ENCODE assay signal across 8 cellular contexts in the genomic region with DNA sequence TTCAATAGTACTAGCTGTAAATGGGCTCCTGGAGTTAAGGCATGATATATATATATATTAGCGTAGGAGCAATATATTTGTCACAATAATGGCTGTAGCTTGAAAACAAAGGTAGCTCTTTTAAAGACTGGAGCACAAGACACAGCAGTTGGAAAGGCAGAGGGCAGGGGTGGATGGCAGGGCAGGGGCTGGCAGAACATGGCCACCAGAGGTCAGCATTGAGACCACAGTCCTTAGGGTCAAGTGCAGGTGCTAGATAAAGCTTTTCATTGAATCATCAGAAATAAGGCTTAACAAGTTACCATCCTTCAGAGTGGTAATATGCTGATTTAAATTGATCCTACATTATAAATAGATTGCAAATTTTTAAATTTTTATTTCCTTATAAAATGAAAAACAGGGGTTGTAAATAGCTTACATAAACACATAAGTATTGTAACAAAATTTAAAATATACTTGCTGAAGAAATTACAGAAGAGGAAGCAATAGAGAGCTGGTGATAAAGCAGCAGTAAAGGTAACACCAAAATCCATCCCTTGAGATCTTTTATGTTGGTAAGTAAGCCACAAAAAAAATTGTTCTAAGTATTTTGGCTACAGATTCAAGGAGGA.
A peak's percentile ranks its signal among the peaks of the same experiment; 100 is the strongest.
DNase-seq lines count a peak whose midpoint lies in the region; ATAC-seq, FAIRE-seq and TF ChIP-seq lines count a peak whose summit lies in the region.

No MANE protein-coding gene starts in this region.

- no peak overlapping the region for H2AFZ ChIP-seq in endothelial cell of umbilical vein (ENCODE audit: low read depth, low read length)

- H3K4me3 Mint-ChIP-seq in activated naive CD4-positive, alpha-beta T cell treated with anti-CD3 and anti-CD28 coated beads for 36 hours, result no peak overlapping the region
- H3K4me3 Mint-ChIP-seq in neural crest cell, result no peak overlapping the region

- no peak for TF ChIP-seq POLR2A in endothelial cell of umbilical vein (IDR thresholded peaks at IDR 0.05; ENCODE audit: low read depth, low read length)

- no peaks in the 10 kb centered on the region for H3K36me3 ChIP-seq in endothelial cell of umbilical vein (ENCODE audit: control insufficient read depth in 2 of 2, extremely low read depth in 1 of 2, insufficient read depth in 2 of 2, low read length in 2 of 2)

- H3K4me1 ChIP-seq in endothelial cell of umbilical vein (ENCODE audit: control insufficient read depth, extremely low read depth, insufficient read depth, low read length), result no peaks in the 10 kb centered on the region

- no peaks in the 10 kb centered on the region for H3K9me1 ChIP-seq in endothelial cell of umbilical vein (replicated peaks; ENCODE audit: control insufficient read depth, extremely low read depth, insufficient read depth, low read length)

- H3K4me1 Mint-ChIP-seq in activated naive CD4-positive, alpha-beta T cell treated with anti-CD3 and anti-CD28 coated beads for 36 hours (ENCODE audit: low read depth), result no peaks in the 10 kb centered on the region
- H3K4me1 Mint-ChIP-seq in neural crest cell, result peaks cover 14% of the 10 kb centered on the region

- no peak overlapping the region for H3K9ac ChIP-seq in endothelial cell of umbilical vein (replicated peaks; ENCODE audit: extremely low read depth, insufficient read depth, low read length)

- peak; percentile 63 to 73 for TF ChIP-seq CTCF in endothelial cell of umbilical vein (IDR thresholded peaks at IDR 0.05; ENCODE audit: extremely low read depth in 1 of 2, insufficient read depth in 1 of 2, low read depth in 1 of 2, low read length in 2 of 2)
- peak; percentile 78 for TF ChIP-seq CTCF in neural crest cell (conservative IDR thresholded peaks at IDR 0.05)

- ATAC-seq in HG03342 (IDR thresholded peaks at IDR 0.05; ENCODE audit: unreplicated experiment) (peak; percentile 65), HG03095 (IDR thresholded peaks at IDR 0.05; ENCODE audit: unreplicated experiment) (no peak)

- dilution Hi-C loops in endothelial cell of umbilical vein (cut with MboI; ENCODE audit: extremely low pct_ligation_motif_present, low sequenced_read_pairs), result no loop called here

- CTCF ChIA-PET in activated naive CD4-positive, alpha-beta T cell treated with anti-CD3 and anti-CD28 coated beads for 36 hours (lab: Charles Lee), result interaction anchor here (0.6 to 2.0 kb wide), 5 partner anchors 28 to 523 kb away, joined by 3 to 8 read pairs (median 3); no protein-coding TSS in a partner anchor
- CTCF ChIA-PET in endothelial cell of umbilical vein (lab: Charles Lee), result interaction anchor here (0.7 to 4.5 kb wide), 25 partner anchors 8 to 488 kb away, joined by 3 to 274 read pairs (median 4); no protein-coding TSS in a partner anchor

- POLR2A ChIA-PET in endothelial cell of umbilical vein (lab: Charles Lee), result no interaction called here

- no peaks in the 10 kb centered on the region for H3K79me2 ChIP-seq in endothelial cell of umbilical vein (ENCODE audit: control insufficient read depth, insufficient read depth, low read length)

- intact Hi-C loops in activated naive CD4-positive, alpha-beta T cell treated with anti-CD3 and anti-CD28 coated beads for 36 hours (cut with micrococcal nuclease), result loop anchor here (1.0 kb wide), 1 partner anchor 243 kb away; no protein-coding TSS in a partner anchor
- intact Hi-C loops in endothelial cell of umbilical vein (cut with micrococcal nuclease), result loop anchor here (1.0 kb wide), 2 partner anchors 209 to 243 kb away; no protein-coding TSS in a partner anchor

- no peaks in the 10 kb centered on the region for H3K9me3 ChIP-seq in endothelial cell of umbilical vein (replicated peaks; ENCODE audit: control insufficient read depth, insufficient read depth, low read length)

- no peaks in the 10 kb centered on the region for H3K27me3 Mint-ChIP-seq in activated naive CD4-positive, alpha-beta T cell treated with anti-CD3 and anti-CD28 coated beads for 36 hours (ENCODE audit: low read depth)
- H3K27me3 Mint-ChIP-seq in neural crest cell (ENCODE audit: low read depth), result no peaks in the 10 kb centered on the region

- H3K9me3 Mint-ChIP-seq in activated naive CD4-positive, alpha-beta T cell treated with anti-CD3 and anti-CD28 coated beads for 36 hours, result no peaks in the 10 kb centered on the region
- H3K9me3 Mint-ChIP-seq in neural crest cell, result peaks cover 3% of the 10 kb centered on the region

- DNase-seq in activated naive CD4-positive, alpha-beta T cell treated with anti-CD3 and anti-CD28 coated beads for 36 hours, result peak; percentile 45
- DNase-seq in activated naive CD4-positive, alpha-beta T cell treated with Interleukin-2 at 50 U/mL for 16 hours, result no peak
- DNase-seq in RCC 7860 (ENCODE audit: low spot score) (peak; percentile 20), endothelial cell of umbilical vein (ENCODE audit: low read depth, low spot score) (peak; percentile 16), neural crest cell (ENCODE audit: low read depth, low spot score) (peak; percentile 70), NCI-H446 treated with DMSO at 0.1 percent for 48 hours (lab: John Stamatoyannopoulos, UW) (no peak)

- no peak overlapping the region for H3K27ac ChIP-seq in endothelial cell of umbilical vein (ENCODE audit: insufficient read depth, low read depth, low read length)

- no peaks in the 10 kb centered on the region for H4K20me1 ChIP-seq in endothelial cell of umbilical vein (replicated peaks; ENCODE audit: control insufficient read depth, extremely low read depth, insufficient read depth, low read length)

- no peak overlapping the region for H3K4me3 ChIP-seq in endothelial cell of umbilical vein (replicated peaks in 1 of 3; ENCODE audit: insufficient read depth in 1 of 3, low read depth in 1 of 3, low read length in 3 of 3)

- no peaks in the 10 kb centered on the region for H3K27me3 ChIP-seq in endothelial cell of umbilical vein (ENCODE audit: control insufficient read depth in 2 of 2, insufficient read depth in 2 of 2, low read length in 2 of 2)

- H3K36me3 Mint-ChIP-seq in activated naive CD4-positive, alpha-beta T cell treated with anti-CD3 and anti-CD28 coated beads for 36 hours (ENCODE audit: low read depth), result no peaks in the 10 kb centered on the region
- peaks cover 3% of the 10 kb centered on the region for H3K36me3 Mint-ChIP-seq in neural crest cell (ENCODE audit: low read depth)

- H3K27ac Mint-ChIP-seq in activated naive CD4-positive, alpha-beta T cell treated with anti-CD3 and anti-CD28 coated beads for 36 hours, result no peak overlapping the region
- H3K27ac Mint-ChIP-seq in neural crest cell (ENCODE audit: unreplicated experiment), result no peak overlapping the region

- BruUV-seq in endothelial cell of umbilical vein (replicated peaks; lab: Mats Ljungman, UMichigan), result no TSS peak

- H3K4me2 ChIP-seq in endothelial cell of umbilical vein (ENCODE audit: insufficient read depth, low read length), result no peak overlapping the region

- FAIRE-seq in RCC 7860 (lab: Jason Lieb, UNC), result peak; percentile 22
- FAIRE-seq in endothelial cell of umbilical vein (lab: Jason Lieb, UNC), result peak; percentile 21

TF ChIP-seq in endothelial cell of umbilical vein, 7 proteins besides CTCF, POLR2A, EP300 and RAD21:
- no peak for TF ChIP-seq FOS (IDR thresholded peaks at IDR 0.05; ENCODE audit: borderline replicate concordance, insufficient read depth, low read length)
- no peak for TF ChIP-seq JUN (IDR thresholded peaks at IDR 0.05; ENCODE audit: borderline replicate concordance, insufficient read depth, insufficient read length, low read depth)
- no peak for TF ChIP-seq MYC (IDR thresholded peaks at IDR 0.05; ENCODE audit: low read depth, low read length)
- no peak for TF ChIP-seq GATA2 (IDR thresholded peaks at IDR 0.05; ENCODE audit: insufficient read depth, insufficient read length, low read depth, low read length)
- no peak for TF ChIP-seq POLR2AphosphoS5 (IDR thresholded peaks at IDR 0.05; ENCODE audit: insufficient read depth, low read depth, low read length)
- no peak for TF ChIP-seq MAX (IDR thresholded peaks at IDR 0.05; ENCODE audit: insufficient read depth, insufficient read length)
TF ChIP-seq in endothelial cell of umbilical vein: peak in this region for 0.

Comparison
In these comparisons a context has a peak if more than half of its experiments do, and no peak if none do; other contexts are left out.
1. DNase-seq: peak in activated naive CD4-positive, alpha-beta T cell treated with anti-CD3 and anti-CD28 coated beads for 36 hours (single experiment), RCC 7860 (single experiment), endothelial cell of umbilical vein (single experiment) and neural crest cell (single experiment); none in activated naive CD4-positive, alpha-beta T cell treated with Interleukin-2 at 50 U/mL for 16 hours (single experiment) and NCI-H446 treated with DMSO at 0.1 percent for 48 hours (single experiment).